9 cellular contexts compared by ENCODE assay signal in genomic region chr4:145679991-145680455, GRCh38. TPM values are rescaled to one million over a fixed set of nuclear protein-coding genes. Genes with fewer than 3 reads are reported as not detected.
DNase-seq lines count a peak whose midpoint lies in the region; ATAC-seq and TF ChIP-seq lines count a peak whose summit lies in the region.
"Had no signal": no experiment of that assay in that cellular context is flagged by ENCODE, and none has a peak within 500 bp of the region (broad histone marks: within the 10 kb centered on the region; RNA-seq: fewer than 3 reads in every experiment).

C4orf51 (plus strand) TSS chr4:145680146; CDS start chr4:145680204, 58 bp downstream.

- H3K36me3 ChIP-seq in body of pancreas (replicated peaks in 1 of 2; ENCODE audit: insufficient read depth in 1 of 2, low read depth in 2 of 2) (no peaks in the 10 kb centered on the region), tibial artery (no peaks in the 10 kb centered on the region)

- H3K27ac ChIP-seq in body of pancreas (peak within 1 kb of the TSS in 3 of 4 donors; percentile 24 to 71 (median 52)), tibial artery (peak within 1 kb of the TSS in 1 of 2 donors; percentile 43)

- intact Hi-C loops in body of pancreas (cut with DNase I) (no loop called here), left colon (cut with DNase I, micrococcal nuclease) (no loop called here), tibial artery (cut with DNase I; ENCODE audit: low total_unique reads) (no loop called here)

- ATAC-seq in body of pancreas: peak; percentile 87
- peak; percentile 88 for ATAC-seq in left colon
- no peak for ATAC-seq in GM19324 (IDR thresholded peaks at IDR 0.05; ENCODE audit: low FRiP score, unreplicated experiment)
- ATAC-seq in HG02588 (IDR thresholded peaks at IDR 0.05; ENCODE audit: unreplicated experiment): no peak
- no peak for ATAC-seq in HG02870 (IDR thresholded peaks at IDR 0.05; ENCODE audit: unreplicated experiment)

- no peak for TF ChIP-seq CTCF in body of pancreas (IDR thresholded peaks at IDR 0.05)
- TF ChIP-seq CTCF in tibial artery (IDR thresholded peaks at IDR 0.05): no peak

- no peak within 1 kb of the TSS for H3K4me3 ChIP-seq in body of pancreas
- no peak within 1 kb of the TSS for H3K4me3 ChIP-seq in tibial artery

- H3K9me3 ChIP-seq in body of pancreas (no peaks in the 10 kb centered on the region), tibial artery (no peaks in the 10 kb centered on the region)

- TF ChIP-seq POLR2A in body of pancreas (IDR thresholded peaks at IDR 0.05): no peak

- DNase-seq in NCI-H748 (lab: John Stamatoyannopoulos, UW; ENCODE audit: unreplicated experiment) (peak; percentile 54), NCI-H748 treated with DMSO at 0.1 percent for 48 hours (lab: John Stamatoyannopoulos, UW) (no peak), body of pancreas (peak in 3 of 4 donors; percentile 19 to 52 (median 20)), left colon (peak in 1 of 2 donors; percentile 22), tibial artery (no peak)
- DNase-seq: DND-41 had no signal

- 23 to 26% methylated on average over 6 of the region's 6 CpGs for WGBS in body of pancreas, 2 donors

- H3K4me1 ChIP-seq in body of pancreas (peaks cover 29% of the 10 kb centered on the region), tibial artery (peaks cover 0 to 16% (median 8%) of the 10 kb centered on the region in 4 donors)

- H3K27me3 ChIP-seq in body of pancreas (no peaks in the 10 kb centered on the region), tibial artery (no peaks in the 10 kb centered on the region)

RNA-seq across cellular contexts. Expression of gene C4orf51, which starts in this region (rescaled TPM):
- not detected for total RNA-seq in body of pancreas
- not detected for total RNA-seq in left colon

Comparison
In these comparisons a context has a peak if more than half of its experiments do, and no peak if none do; other contexts are left out.
1. Peak in DNase-seq, ATAC-seq and H3K27ac ChIP-seq in body of pancreas; RNA of the gene not detected or under 1 TPM.
2. Peak in ATAC-seq in left colon; RNA of the gene not detected or under 1 TPM.